Comparison of ENCODE assay signal across 17 cellular contexts in genomic region chr20:55515831-55516230, GRCh38.
"Had no signal": no experiment of that assay in that cellular context is flagged by ENCODE, and none has a peak within 500 bp of the region (broad histone marks: within the 10 kb centered on the region; RNA-seq: fewer than 3 reads in every experiment).

No MANE protein-coding gene starts in this region.

- H3K9ac ChIP-seq: parathyroid adenoma had no signal

- H3K27ac Mint-ChIP-seq: activated naive CD4-positive, alpha-beta T cell treated with anti-CD3 and anti-CD28 coated beads, Interleukin-2, amount 50 U/mL, for 24 hours; memory B cell; stimulated activated effector memory CD8-positive, alpha-beta T cell treated with anti-CD3 and anti-CD28 coated beads, Interleukin-12 subunit alpha, Interleukin-12 subunit beta, amount 100 ng/mL, for 72 hours; T-helper 1 cell treated with Interleukin-12 subunit alpha and Interleukin-12 subunit beta and Interleukin-4 antibody, amounts not matched to agents 30 μg/mL and 1 μg/mL, for 36 hours had no signal

- ATAC-seq: body of pancreas; left colon; right cardiac atrium; SK-N-SH treated with all-trans-retinoic acid at 6 μM for 48 hours; stimulated activated effector memory CD8-positive, alpha-beta T cell treated with anti-CD3 and anti-CD28 coated beads, Interleukin-12 subunit alpha, Interleukin-12 subunit beta, amount 100 ng/mL, for 72 hours had no signal

- H3K4me2 ChIP-seq: smooth muscle cell had no signal

- H3K4me3 ChIP-seq: body of pancreas, smooth muscle cell, tibial artery had no signal

- DNase-seq: activated CD4-positive, CD25-positive, alpha-beta regulatory T cell; activated effector memory CD4-positive, alpha-beta T cell treated with Interleukin-2 at 50 U/mL for 16 hours; activated T-cell treated with anti-CD3 and anti-CD28 coated beads, Interleukin-2, amount 50 U/mL, for 1 hour; body of pancreas; effector memory CD4-positive, alpha-beta T cell; hypothalamus; left colon; right cardiac atrium; tibial artery had no signal

- FAIRE-seq: TTC549 had no signal

- H3K4me3 Mint-ChIP-seq: activated naive CD4-positive, alpha-beta T cell treated with anti-CD3 and anti-CD28 coated beads, Interleukin-2, amount 50 U/mL, for 24 hours; memory B cell; stimulated activated effector memory CD8-positive, alpha-beta T cell treated with anti-CD3 and anti-CD28 coated beads, Interleukin-12 subunit alpha, Interleukin-12 subunit beta, amount 100 ng/mL, for 72 hours; T-helper 1 cell treated with Interleukin-12 subunit alpha and Interleukin-12 subunit beta and Interleukin-4 antibody, amounts not matched to agents 30 μg/mL and 1 μg/mL, for 36 hours had no signal

- H3K4me1 ChIP-seq: body of pancreas, parathyroid adenoma, tibial artery had no signal

- H3K79me2 ChIP-seq: parathyroid adenoma had no signal

- H3K4me1 Mint-ChIP-seq: activated naive CD4-positive, alpha-beta T cell treated with anti-CD3 and anti-CD28 coated beads, Interleukin-2, amount 50 U/mL, for 24 hours; memory B cell; stimulated activated effector memory CD8-positive, alpha-beta T cell treated with anti-CD3 and anti-CD28 coated beads, Interleukin-12 subunit alpha, Interleukin-12 subunit beta, amount 100 ng/mL, for 72 hours had no signal

- H3K36me3 ChIP-seq: tibial artery had no signal

- H3K36me3 Mint-ChIP-seq: activated naive CD4-positive, alpha-beta T cell treated with anti-CD3 and anti-CD28 coated beads, Interleukin-2, amount 50 U/mL, for 24 hours; memory B cell; stimulated activated effector memory CD8-positive, alpha-beta T cell treated with anti-CD3 and anti-CD28 coated beads, Interleukin-12 subunit alpha, Interleukin-12 subunit beta, amount 100 ng/mL, for 72 hours had no signal

- H3K27me3 ChIP-seq: body of pancreas, tibial artery had no signal

- H3K27ac ChIP-seq: body of pancreas, parathyroid adenoma, tibial artery had no signal

- H3K27me3 Mint-ChIP-seq: activated naive CD4-positive, alpha-beta T cell treated with anti-CD3 and anti-CD28 coated beads, Interleukin-2, amount 50 U/mL, for 24 hours; memory B cell had no signal

- H2AFZ ChIP-seq: parathyroid adenoma had no signal

- H3K9me3 ChIP-seq: body of pancreas, tibial artery had no signal
